Comparison of ENCODE assay signal across 13 cellular contexts in genomic region chr2:190891913-190892312, GRCh38. TPM values are rescaled to one million over a fixed set of nuclear protein-coding genes. Genes with fewer than 3 reads are reported as not detected.
DNase-seq lines count a peak whose midpoint lies in the region; FAIRE-seq and TF ChIP-seq lines count a peak whose summit lies in the region.
"Had no signal": no experiment of that assay in that cellular context is flagged by ENCODE, and none has a peak within 500 bp of the region (broad histone marks: within the 10 kb centered on the region; RNA-seq: fewer than 3 reads in every experiment).

No MANE protein-coding gene starts in this region.

- POLR2A ChIA-PET in CD4-positive, alpha-beta memory T cell (lab: Charles Lee; ENCODE audit: partially characterized antibody) = interaction anchor here (7.9 kb wide), 1 partner anchor 11 kb away, joined by 94 read pairs; the partner anchor contains the start of gene GLS

- no peak overlapping the region for H3K4me3 ChIP-seq in CD4-positive, alpha-beta memory T cell (ENCODE audit: low read length in 2 of 2)
- H3K4me3 ChIP-seq in adipocyte (ENCODE audit: low read length) (peak overlapping the region; percentile 44), parathyroid adenoma (ENCODE audit: low read depth, low read length) (peak overlapping the region; percentile 23), BE2C (ENCODE audit: low read depth, low read length) (no peak overlapping the region), uterus (no peak overlapping the region)

- no peak for DNase-seq in CD4-positive, alpha-beta memory T cell
- no peak for DNase-seq in H54 (ENCODE audit: insufficient read length, low spot score)
- no peak for DNase-seq in adipocyte (ENCODE audit: low read depth)
- DNase-seq in BE2C = no peak
- DNase-seq in uterus = no peak
- DNase-seq in activated gamma-delta T cell (lab: John Stamatoyannopoulos, UW) = no peak
- DNase-seq: activated CD4-positive, alpha-beta T cell treated with anti-CD3 and anti-CD28 coated beads for 48 hours; endodermal cell; foreskin keratinocyte; mammary epithelial cell; stimulated activated CD4-positive, alpha-beta T cell treated with anti-CD3 and anti-CD28 coated beads, Interleukin-12 subunit alpha, Interleukin-12 subunit beta, amount 100 ng/mL, for 4 hours had no signal

- H3K27ac ChIP-seq in CD4-positive, alpha-beta memory T cell (ENCODE audit: low read depth, low read length) = no peak overlapping the region
- peak overlapping the region; percentile 1 for H3K27ac ChIP-seq in parathyroid adenoma
- H3K27ac ChIP-seq in uterus = no peak overlapping the region
- H3K27ac ChIP-seq: foreskin keratinocyte had no signal

- H3K27ac Mint-ChIP-seq in CD4-positive, alpha-beta memory T cell = peak overlapping the region in 6 of 7 donors; percentile 8 to 72 (median 42)
- H3K27ac Mint-ChIP-seq: T-helper 2 cell treated with Interferon-gamma antibody and Interleukin-4, amounts not matched to agents 5 μg/mL and 100 μg/mL, for 36 hours had no signal

- TF ChIP-seq CTCF in parathyroid adenoma (IDR thresholded peaks at IDR 0.05) = no peak
- TF ChIP-seq CTCF in BE2C (IDR thresholded peaks at IDR 0.05; ENCODE audit: low read depth, low read length) = no peak
- no peak for TF ChIP-seq CTCF in uterus (IDR thresholded peaks at IDR 0.05)

- peaks cover 2% of the 10 kb centered on the region for H3K79me2 ChIP-seq in parathyroid adenoma

- peak overlapping the region in 3 of 8 donors; percentile 9 to 28 (median 20) for H3K4me3 Mint-ChIP-seq in CD4-positive, alpha-beta memory T cell
- H3K4me3 Mint-ChIP-seq: endodermal cell; T-helper 2 cell treated with Interferon-gamma antibody and Interleukin-4, amounts not matched to agents 5 μg/mL and 100 μg/mL, for 36 hours had no signal

- no peak overlapping the region for H2AFZ ChIP-seq in parathyroid adenoma

- H3K27me3 Mint-ChIP-seq in CD4-positive, alpha-beta memory T cell = no peaks in the 10 kb centered on the region

- peaks cover 13% of the 10 kb centered on the region for H3K36me3 ChIP-seq in CD4-positive, alpha-beta memory T cell (ENCODE audit: insufficient read depth, low read length)
- H3K36me3 ChIP-seq in adipocyte (ENCODE audit: control insufficient read depth, insufficient read depth, low read length, severe bottlenecking) = peaks cover 37% of the 10 kb centered on the region
- H3K36me3 ChIP-seq in parathyroid adenoma (ENCODE audit: control insufficient read depth, insufficient read depth, low read length) = no peaks in the 10 kb centered on the region
- peaks cover 38% of the 10 kb centered on the region for H3K36me3 ChIP-seq in BE2C
- no peaks in the 10 kb centered on the region for H3K36me3 ChIP-seq in uterus

- CTCF ChIA-PET in CD4-positive, alpha-beta memory T cell (lab: Charles Lee; ENCODE audit: partially characterized antibody) = interaction anchor here (0.8 to 2.9 kb wide), 3 partner anchors 9 to 105 kb away, joined by 3 to 24 read pairs (median 11); no protein-coding TSS in a partner anchor

- no peaks in the 10 kb centered on the region for H3K27me3 ChIP-seq in CD4-positive, alpha-beta memory T cell (ENCODE audit: insufficient read depth, low read length)
- no peaks in the 10 kb centered on the region for H3K27me3 ChIP-seq in adipocyte (replicated peaks; ENCODE audit: control insufficient read depth, insufficient read depth, low read length)
- no peaks in the 10 kb centered on the region for H3K27me3 ChIP-seq in parathyroid adenoma (ENCODE audit: control insufficient read depth, insufficient read depth, low read length)
- no peaks in the 10 kb centered on the region for H3K27me3 ChIP-seq in BE2C
- H3K27me3 ChIP-seq in uterus = no peaks in the 10 kb centered on the region
- H3K27me3 ChIP-seq: foreskin keratinocyte had no signal

- H3K4me1 Mint-ChIP-seq in CD4-positive, alpha-beta memory T cell = peaks cover 44 to 89% (median 60%) of the 10 kb centered on the region in 4 donors

- H3K36me3 Mint-ChIP-seq in CD4-positive, alpha-beta memory T cell = peaks cover 19 to 44% of the 10 kb centered on the region in 2 donors

- H3K4me1 ChIP-seq in CD4-positive, alpha-beta memory T cell (ENCODE audit: insufficient read depth, low read length) = peaks cover 70% of the 10 kb centered on the region
- H3K4me1 ChIP-seq in adipocyte (ENCODE audit: control insufficient read depth, insufficient read depth, low read length) (peaks cover 53% of the 10 kb centered on the region), parathyroid adenoma (peaks cover 4% of the 10 kb centered on the region), BE2C (peaks cover 11% of the 10 kb centered on the region; the same call in 1 of the 2 replicates), uterus (no peaks in the 10 kb centered on the region)

- peak; percentile 38 for FAIRE-seq in H54 (lab: Jason Lieb, UNC)

- no peaks in the 10 kb centered on the region for H3K9me3 Mint-ChIP-seq in CD4-positive, alpha-beta memory T cell
- H3K9me3 Mint-ChIP-seq: endodermal cell; T-helper 2 cell treated with Interferon-gamma antibody and Interleukin-4, amounts not matched to agents 5 μg/mL and 100 μg/mL, for 36 hours had no signal

- H3K9me3 ChIP-seq in CD4-positive, alpha-beta memory T cell (ENCODE audit: control insufficient read depth in 1 of 2, low read length in 2 of 2) = no peaks in the 10 kb centered on the region
- H3K9me3 ChIP-seq in adipocyte (ENCODE audit: control insufficient read depth, low read length) (no peaks in the 10 kb centered on the region), parathyroid adenoma (ENCODE audit: control insufficient read depth, low read length) (no peaks in the 10 kb centered on the region), BE2C (no peaks in the 10 kb centered on the region), uterus (no peaks in the 10 kb centered on the region)

- intact Hi-C loops in CD4-positive, alpha-beta memory T cell (cut with micrococcal nuclease) = loop anchor here (5.0 kb wide), 1 partner anchor 40 kb away; no protein-coding TSS in a partner anchor
- intact Hi-C loops in uterus (cut with DNase I; ENCODE audit: low total_unique reads) = no loop called here

- H3K9ac ChIP-seq in adipocyte (ENCODE audit: low read length) (peak overlapping the region; percentile 21), parathyroid adenoma (no peak overlapping the region)

- TF ChIP-seq POLR2A in H54 (IDR thresholded peaks at IDR 0.05; ENCODE audit: low read depth, low read length) (no peak), uterus (IDR thresholded peaks at IDR 0.05) (no peak)

- peak overlapping the region; percentile 52 for H3K4me2 ChIP-seq in parathyroid adenoma (ENCODE audit: low read length)

RNA-seq across cellular contexts. Expression of gene GLS, which starts 11.3 kb away (rescaled TPM):
- total RNA-seq in CD4-positive, alpha-beta memory T cell = 100 to 1,000 TPM; 200 to 208 TPM
- polyA plus RNA-seq in CD4-positive, alpha-beta memory T cell = 10 to 100 TPM; 27.0 to 64.6 TPM
- 56.2 TPM for polyA plus RNA-seq in BE2C (2012; ENCODE audit: insufficient read depth, insufficient read length, low read depth)
- 100 to 1,000 TPM in 3 of 4 donors, 10 to 100 TPM in 1; 89.7 to 202 (median 156) TPM for total RNA-seq in uterus

Comparison
In these comparisons a context has a peak if more than half of its experiments do, and no peak if none do; other contexts are left out.
1. H3K4me3 ChIP-seq: peak in adipocyte (single experiment) and parathyroid adenoma (single experiment); none in CD4-positive, alpha-beta memory T cell (0 of 2), BE2C (single experiment) and uterus (0 of 2).